31 cellular contexts compared by ENCODE assay signal in the genomic region with DNA sequence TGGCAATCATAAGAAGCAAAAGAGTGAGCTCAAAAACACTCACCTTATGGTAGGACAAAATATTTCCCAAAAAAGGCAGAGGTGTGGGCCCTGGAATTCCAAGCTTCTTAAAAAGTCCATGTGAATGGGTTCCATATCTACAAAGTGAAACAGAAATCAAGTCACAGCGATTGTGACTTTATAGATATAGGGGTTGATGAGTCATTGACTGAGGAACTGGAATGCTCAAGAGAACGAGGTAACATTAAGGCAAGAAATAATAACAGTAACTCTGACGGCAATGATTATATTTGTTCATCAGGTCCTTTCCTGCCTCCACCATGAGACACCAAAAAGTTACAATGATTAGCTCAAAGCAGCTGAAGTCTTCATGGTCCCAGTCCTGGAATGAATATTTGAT. TPM values are rescaled to one million over a fixed set of nuclear protein-coding genes. Genes with fewer than 3 reads are reported as not detected.
A peak's percentile ranks its signal among the peaks of the same experiment; 100 is the strongest.
DNase-seq lines count a peak whose midpoint lies in the region; ATAC-seq, FAIRE-seq and TF ChIP-seq lines count a peak whose summit lies in the region.
"Had no signal": no experiment of that assay in that cellular context is flagged by ENCODE, and none has a peak within 500 bp of the region (broad histone marks: within the 10 kb centered on the region; RNA-seq: fewer than 3 reads in every experiment).

No MANE protein-coding gene starts in this region.

- TF ChIP-seq RAD21 in liver (IDR thresholded peaks at IDR 0.05) (no peak), HepG2 (CRISPR knock-in tag; IDR thresholded peaks at IDR 0.05) (no peak)

- no peak for TF ChIP-seq CTCF in liver (IDR thresholded peaks at IDR 0.05; ENCODE audit: low read depth, low read length, missing input control)
- TF ChIP-seq CTCF in HepG2 (CRISPR knock-in tag; IDR thresholded peaks at IDR 0.05) = no peak
- no peak for TF ChIP-seq CTCF in right lobe of liver (IDR thresholded peaks at IDR 0.05)

- in situ Hi-C loops in HepG2 (cut with HindIII; ENCODE audit: extremely low pct_ligation_motif_present, low pct_unique_long_range_greater_than_20kb) = no loop called here

- POLR2A ChIA-PET in HepG2 (lab: Yijun Ruan, JAX) = no interaction called here

- H3K9me3 ChIP-seq in liver (ENCODE audit: control insufficient read depth in 4 of 4, low read length in 3 of 4) = no peaks in the 10 kb centered on the region
- H3K9me3 ChIP-seq in HepG2 (ENCODE audit: low read length) = no peaks in the 10 kb centered on the region
- H3K9me3 ChIP-seq in right lobe of liver = no peaks in the 10 kb centered on the region
- H3K9me3 ChIP-seq: BE2C, BLaER1 had no signal

- TF ChIP-seq POLR2A in HepG2 (IDR thresholded peaks at IDR 0.05; ENCODE audit: insufficient read depth in 1 of 2, low read depth in 2 of 2, low read length in 2 of 2) (no peak), right lobe of liver (IDR thresholded peaks at IDR 0.05) (no peak)

- BruUV-seq in HepG2 (replicated peaks; lab: Mats Ljungman, UMichigan) = no TSS peak

- H3K27ac ChIP-seq in liver (ENCODE audit: low read depth in 1 of 2, low read length in 2 of 2) (peak overlapping the region; percentile 43 to 47), HepG2 (ENCODE audit: extremely low read length, insufficient read depth, low read length) (no peak overlapping the region), right lobe of liver (peak overlapping the region in 2 of 3 donors; percentile 32 to 95)
- H3K27ac ChIP-seq: 22Rv1, BLaER1 had no signal

- peaks cover 2 to 7% (median 3%) of the 10 kb centered on the region in 4 donors for H3K4me1 ChIP-seq in liver (ENCODE audit: control insufficient read depth in 4 of 4, insufficient read depth in 4 of 4, low read length in 3 of 4)
- peaks cover 21% of the 10 kb centered on the region for H3K4me1 ChIP-seq in HepG2 (ENCODE audit: insufficient read depth, low read length)
- H3K4me1 ChIP-seq in right lobe of liver = peaks cover 0 to 6% (median 0%) of the 10 kb centered on the region in 4 donors
- H3K4me1 ChIP-seq: BE2C, BLaER1 had no signal

- no peaks in the 10 kb centered on the region for H3K27me3 ChIP-seq in liver (ENCODE audit: control insufficient read depth in 4 of 4, insufficient read depth in 4 of 4, low read length in 3 of 4)
- H3K27me3 ChIP-seq in HepG2 (ENCODE audit: control insufficient read depth in 1 of 2, insufficient read depth in 2 of 2, low read length in 2 of 2) = no peaks in the 10 kb centered on the region
- H3K27me3 ChIP-seq in right lobe of liver = no peaks in the 10 kb centered on the region
- H3K27me3 ChIP-seq: BE2C, BLaER1 had no signal

- CTCF ChIA-PET in HepG2 (lab: Yijun Ruan, JAX; ENCODE audit: low intra/inter-chr PET ratio, low total read pairs) = no interaction called here

- H3K9ac ChIP-seq in liver (ENCODE audit: low read depth in 1 of 2, low read length in 2 of 2) (no peak overlapping the region), HepG2 (ENCODE audit: insufficient read depth, low read depth, low read length) (no peak overlapping the region)
- H3K9ac ChIP-seq: BLaER1 had no signal

- no peaks in the 10 kb centered on the region for H3K36me3 ChIP-seq in liver (ENCODE audit: control insufficient read depth in 4 of 4, insufficient read depth in 3 of 4, low read depth in 1 of 4, low read length in 3 of 4)
- no peaks in the 10 kb centered on the region for H3K36me3 ChIP-seq in HepG2 (replicated peaks in 1 of 2; ENCODE audit: control insufficient read depth in 1 of 2, insufficient read depth in 2 of 2, low read length in 2 of 2)
- peaks cover 0 to 55% (median 5%) of the 10 kb centered on the region in 4 donors for H3K36me3 ChIP-seq in right lobe of liver
- H3K36me3 ChIP-seq: BE2C, BLaER1 had no signal

- no peak overlapping the region for H2AFZ ChIP-seq in HepG2 (ENCODE audit: low read length)

- H3K4me3 ChIP-seq in liver (ENCODE audit: low read depth in 1 of 3, low read length in 3 of 3) (no peak overlapping the region), HepG2 (replicated peaks in 1 of 3; ENCODE audit: insufficient read depth in 1 of 3, low read depth in 2 of 3, low read length in 3 of 3) (no peak overlapping the region), right lobe of liver (peak overlapping the region in 1 of 3 donors; percentile 61)
- H3K4me3 ChIP-seq: BLaER1, GM12878 had no signal

- 80% methylated on average over 3 of the region's 3 CpGs for WGBS in liver
- 92% methylated on average over 3 of the region's 3 CpGs for WGBS in HepG2 (ENCODE audit: low lambda C conversion rate)
- 71% methylated on average over 3 of the region's 3 CpGs for WGBS in right lobe of liver (ENCODE audit: insufficient coverage, low coverage, low lambda C conversion rate, missing lambda C conversion rate)

- no peak for FAIRE-seq in HepG2 (lab: Jason Lieb, UNC)
- FAIRE-seq: GM12878, GM12892, GM18507 had no signal

- no peaks in the 10 kb centered on the region for H3K79me2 ChIP-seq in HepG2 (ENCODE audit: insufficient read depth, low read length)

- no peak for TF ChIP-seq EP300 in HepG2 (IDR thresholded peaks at IDR 0.05; ENCODE audit: low read depth in 2 of 2, low read length in 2 of 2)
- TF ChIP-seq EP300 in HepG2 (CRISPR knock-in tag; IDR thresholded peaks at IDR 0.05; ENCODE audit: borderline replicate concordance) = no peak

- H4K20me1 ChIP-seq in HepG2 (ENCODE audit: insufficient read depth, low read length) = no peaks in the 10 kb centered on the region
- H4K20me1 ChIP-seq: BLaER1 had no signal

- ATAC-seq in HepG2 = no peak
- no peak for ATAC-seq in right lobe of liver
- ATAC-seq: GM12878 had no signal

- DNase-seq in HepG2 (ENCODE audit: low spot score) = no peak
- peak; percentile 35 for DNase-seq in OCI-M1 (lab: John Stamatoyannopoulos, UW)
- DNase-seq in right lobe of liver = no peak
- DNase-seq in T1000 (lab: John Stamatoyannopoulos, UW) = no peak
- DNase-seq in cerebellum (ENCODE audit: low spot score) = no peak
- DNase-seq: ACHN; BE2C; C1 segment of cervical spinal cord; CD4-positive, alpha-beta memory T cell; CD4-positive, CD25-positive, alpha-beta regulatory T cell; CD8-positive, alpha-beta memory T cell; COR-L47; DMS 273 treated with DMSO at 0.1 percent for 48 hours; DMS153; DMS53; DMS79; DND-41; EL; GDM1 had no signal

- no peak overlapping the region for H3K4me2 ChIP-seq in HepG2 (ENCODE audit: low read depth, low read length)
- H3K4me2 ChIP-seq: BLaER1 had no signal

- intact Hi-C loops in HepG2 (cut with micrococcal nuclease; ENCODE audit: unreplicated experiment) = no loop called here
- intact Hi-C loops in right lobe of liver (cut with DNase I) = no loop called here

RNA-seq across cellular contexts. Expression of a gene that starts 4.0 kb away (rescaled TPM):
- total RNA-seq in liver (100 to 1,000 TPM in 1 of 2 donors, under 1 TPM in 1; 0.51 to 138 TPM), HepG2 (2016; rRNA removed; fragmentation: Illumina TruSeq; extraction: Trizol) (0.11 and 0.35 TPM in 2 replicates), right lobe of liver (over 10,000 TPM in 1 of 6 experiments, 1,000 to 10,000 TPM in 2, 100 to 1,000 TPM in 3; 443 to 12,747 (median 1,120) TPM), cerebellum (not detected)
- polyA plus RNA-seq in liver (1,000 to 10,000 TPM in 1 of 2 donors, 100 to 1,000 TPM in 1; 440 to 1,082 TPM), HepG2 (2011; rRNA removed) (0.07 and 0.24 TPM in 2 replicates)
- 0.09 TPM in 1 of 2 replicates, not detected in the other for total RNA-seq in HepG2 (2016; cell fraction: cytosol; rRNA removed; fragmentation: Illumina TruSeq; extraction: Trizol; ENCODE audit: low read depth)
- 0.17 and 0.18 TPM in 2 replicates for total RNA-seq in HepG2 (2016; cell fraction: insoluble cytoplasmic fraction; rRNA removed; fragmentation: Illumina TruSeq; extraction: Trizol)
- 0.25 and 0.28 TPM in 2 replicates for total RNA-seq in HepG2 (2016; cell fraction: membrane; rRNA removed; fragmentation: Illumina TruSeq; extraction: Trizol)
- 0.53 TPM in 1 of 2 replicates, not detected in the other for total RNA-seq in HepG2 (2016; cell fraction: nucleus; rRNA removed; fragmentation: Illumina TruSeq; extraction: Trizol)
- 0.07 and 0.10 TPM in 2 replicates for polyA plus RNA-seq in HepG2 (2011; cell fraction: cytosol; rRNA removed)
- 0.13 and 0.28 TPM in 2 replicates for polyA plus RNA-seq in HepG2 (2011; cell fraction: nucleus; rRNA removed)
- 0.32 and 0.55 TPM in 2 replicates for polyA plus RNA-seq in HepG2 (2012)
- polyA plus RNA-seq in HepG2 (2016; cell fraction: cytosol; fragmentation: Illumina TruSeq; extraction: Trizol; ENCODE audit: low read depth) = 0.09 TPM in 1 of 2 replicates, not detected in the other
- 0.21 and 0.24 TPM in 2 replicates for polyA plus RNA-seq in HepG2 (2016; cell fraction: insoluble cytoplasmic fraction; fragmentation: Illumina TruSeq; extraction: Trizol; ENCODE audit: low read depth)
- 0.07 and 0.09 TPM in 2 replicates for polyA plus RNA-seq in HepG2 (2016; cell fraction: membrane; fragmentation: Illumina TruSeq; extraction: Trizol; ENCODE audit: low read depth)
- polyA plus RNA-seq in HepG2 (2016; cell fraction: nucleus; fragmentation: Illumina TruSeq; extraction: Trizol; ENCODE audit: insufficient read depth, low read depth) = 0.31 and 0.35 TPM in 2 replicates
- polyA minus RNA-seq in HepG2 (2011; rRNA and poly(A)+ RNA removed; ENCODE audit: low replicate concordance) = 0.08 TPM in 1 of 2 replicates, not detected in the other
- polyA minus RNA-seq in HepG2 (2011; cell fraction: cytosol; rRNA and poly(A)+ RNA removed) = not detected in 2 replicates
- polyA minus RNA-seq in HepG2 (2011; cell fraction: nucleus; rRNA and poly(A)+ RNA removed) = 0.75 TPM in 1 of 2 replicates, not detected in the other
- total RNA-seq: A172; A673; CD4-positive, alpha-beta memory T cell; CD4-positive, CD25-positive, alpha-beta regulatory T cell; CD8-positive, alpha-beta memory T cell; G401 had no signal
- polyA plus RNA-seq: AG04450; CD14-positive monocyte; CD4-positive, alpha-beta memory T cell; CD4-positive, CD25-positive, alpha-beta regulatory T cell; CD8-positive, alpha-beta memory T cell had no signal

RNA-seq across cellular contexts. Expression of a gene that starts 45.0 kb away (rescaled TPM):
- total RNA-seq in liver = 1,000 to 10,000 TPM in 1 of 2 donors, 10 to 100 TPM in 1; 81.2 to 2,448 TPM
- polyA plus RNA-seq in liver = 10 to 100 TPM; 36.1 to 85.6 TPM
- 6.4 and 6.6 TPM in 2 replicates for total RNA-seq in HepG2 (2016; rRNA removed; fragmentation: Illumina TruSeq; extraction: Trizol)
- 1.1 and 1.4 TPM in 2 replicates for total RNA-seq in HepG2 (2016; cell fraction: cytosol; rRNA removed; fragmentation: Illumina TruSeq; extraction: Trizol; ENCODE audit: low read depth)
- total RNA-seq in HepG2 (2016; cell fraction: insoluble cytoplasmic fraction; rRNA removed; fragmentation: Illumina TruSeq; extraction: Trizol) = 5.7 and 6.4 TPM in 2 replicates
- 2.3 and 2.5 TPM in 2 replicates for total RNA-seq in HepG2 (2016; cell fraction: membrane; rRNA removed; fragmentation: Illumina TruSeq; extraction: Trizol)
- total RNA-seq in HepG2 (2016; cell fraction: nucleus; rRNA removed; fragmentation: Illumina TruSeq; extraction: Trizol) = 6.7 and 7.7 TPM in 2 replicates
- 5.7 and 5.8 TPM in 2 replicates for polyA plus RNA-seq in HepG2 (2011; rRNA removed)
- 1.5 and 3.1 TPM in 2 replicates for polyA plus RNA-seq in HepG2 (2011; cell fraction: cytosol; rRNA removed)
- 5.9 and 6.8 TPM in 2 replicates for polyA plus RNA-seq in HepG2 (2011; cell fraction: nucleus; rRNA removed)
- polyA plus RNA-seq in HepG2 (2012) = 10.4 and 10.9 TPM in 2 replicates
- 0.79 and 0.80 TPM in 2 replicates for polyA plus RNA-seq in HepG2 (2016; cell fraction: cytosol; fragmentation: Illumina TruSeq; extraction: Trizol; ENCODE audit: low read depth)
- 5.8 and 6.0 TPM in 2 replicates for polyA plus RNA-seq in HepG2 (2016; cell fraction: insoluble cytoplasmic fraction; fragmentation: Illumina TruSeq; extraction: Trizol; ENCODE audit: low read depth)
- 1.9 and 2.2 TPM in 2 replicates for polyA plus RNA-seq in HepG2 (2016; cell fraction: membrane; fragmentation: Illumina TruSeq; extraction: Trizol; ENCODE audit: low read depth)
- polyA plus RNA-seq in HepG2 (2016; cell fraction: nucleus; fragmentation: Illumina TruSeq; extraction: Trizol; ENCODE audit: insufficient read depth, low read depth) = 7.5 and 7.8 TPM in 2 replicates
- 0.38 TPM in 1 of 2 replicates, not detected in the other for polyA minus RNA-seq in HepG2 (2011; rRNA and poly(A)+ RNA removed; ENCODE audit: low replicate concordance)
- 1.8 and 1.9 TPM in 2 replicates for polyA minus RNA-seq in HepG2 (2011; cell fraction: cytosol; rRNA and poly(A)+ RNA removed)
- polyA minus RNA-seq in HepG2 (2011; cell fraction: nucleus; rRNA and poly(A)+ RNA removed) = 5.2 and 8.2 TPM in 2 replicates
- total RNA-seq in right lobe of liver = 100 to 1,000 TPM in 4 of 6 experiments, 10 to 100 TPM in 2; 19.8 to 623 (median 340) TPM
- total RNA-seq in cerebellum = 0.45 TPM
- total RNA-seq: A172; A673; CD4-positive, alpha-beta memory T cell; CD4-positive, CD25-positive, alpha-beta regulatory T cell; CD8-positive, alpha-beta memory T cell; Daoy; G401 had no signal
- polyA plus RNA-seq: CD14-positive monocyte; CD4-positive, CD25-positive, alpha-beta regulatory T cell; CD8-positive, alpha-beta memory T cell had no signal

RNA-seq across cellular contexts. Expression of a gene that starts 47.9 kb away (rescaled TPM):
- total RNA-seq in liver (10 to 100 TPM in 1 of 2 donors, under 1 TPM in 1; 0.61 to 75.3 TPM), HepG2 (2016; rRNA removed; fragmentation: Illumina TruSeq; extraction: Trizol) (0.55 and 3.1 TPM in 2 replicates), right lobe of liver (100 to 1,000 TPM in 1 of 6 experiments, 10 to 100 TPM in 3, 1 to 10 TPM in 2; 4.9 to 132 (median 22.5) TPM), cerebellum (not detected)
- polyA plus RNA-seq in liver (10 to 100 TPM in 1 of 2 donors, 1 to 10 TPM in 1; 4.6 to 35.1 TPM), HepG2 (2011; rRNA removed) (2.3 and 2.4 TPM in 2 replicates)
- 0.53 and 1.0 TPM in 2 replicates for total RNA-seq in HepG2 (2016; cell fraction: cytosol; rRNA removed; fragmentation: Illumina TruSeq; extraction: Trizol; ENCODE audit: low read depth)
- 0.18 and 2.9 TPM in 2 replicates for total RNA-seq in HepG2 (2016; cell fraction: insoluble cytoplasmic fraction; rRNA removed; fragmentation: Illumina TruSeq; extraction: Trizol)
- total RNA-seq in HepG2 (2016; cell fraction: membrane; rRNA removed; fragmentation: Illumina TruSeq; extraction: Trizol) = 0.31 and 0.69 TPM in 2 replicates
- 5.4 and 8.3 TPM in 2 replicates for total RNA-seq in HepG2 (2016; cell fraction: nucleus; rRNA removed; fragmentation: Illumina TruSeq; extraction: Trizol)
- polyA plus RNA-seq in HepG2 (2011; cell fraction: cytosol; rRNA removed) = 0.54 and 0.79 TPM in 2 replicates
- polyA plus RNA-seq in HepG2 (2011; cell fraction: nucleus; rRNA removed) = 3.7 and 7.4 TPM in 2 replicates
- 1.7 and 4.7 TPM in 2 replicates for polyA plus RNA-seq in HepG2 (2012)
- polyA plus RNA-seq in HepG2 (2016; cell fraction: cytosol; fragmentation: Illumina TruSeq; extraction: Trizol; ENCODE audit: low read depth) = 0.09 and 0.25 TPM in 2 replicates
- 0.34 TPM in 1 of 2 replicates, not detected in the other for polyA plus RNA-seq in HepG2 (2016; cell fraction: insoluble cytoplasmic fraction; fragmentation: Illumina TruSeq; extraction: Trizol; ENCODE audit: low read depth)
- polyA plus RNA-seq in HepG2 (2016; cell fraction: membrane; fragmentation: Illumina TruSeq; extraction: Trizol; ENCODE audit: low read depth) = 0.28 TPM in 1 of 2 replicates, not detected in the other
- polyA plus RNA-seq in HepG2 (2016; cell fraction: nucleus; fragmentation: Illumina TruSeq; extraction: Trizol; ENCODE audit: insufficient read depth, low read depth) = 5.7 and 6.2 TPM in 2 replicates
- not detected in 2 replicates for polyA minus RNA-seq in HepG2 (2011; rRNA and poly(A)+ RNA removed; ENCODE audit: low replicate concordance)
- polyA minus RNA-seq in HepG2 (2011; cell fraction: cytosol; rRNA and poly(A)+ RNA removed) = not detected in 2 replicates
- 7.3 and 8.2 TPM in 2 replicates for polyA minus RNA-seq in HepG2 (2011; cell fraction: nucleus; rRNA and poly(A)+ RNA removed)
- total RNA-seq: A172; A673; CD4-positive, alpha-beta memory T cell; CD4-positive, CD25-positive, alpha-beta regulatory T cell; CD8-positive, alpha-beta memory T cell; Daoy; G401; GM12878 had no signal
- polyA plus RNA-seq: AG04450; CD14-positive monocyte; CD4-positive, alpha-beta memory T cell; CD4-positive, CD25-positive, alpha-beta regulatory T cell; CD8-positive, alpha-beta memory T cell had no signal
